ENCODE assay signal across 29 cellular contexts in the genomic region with DNA sequence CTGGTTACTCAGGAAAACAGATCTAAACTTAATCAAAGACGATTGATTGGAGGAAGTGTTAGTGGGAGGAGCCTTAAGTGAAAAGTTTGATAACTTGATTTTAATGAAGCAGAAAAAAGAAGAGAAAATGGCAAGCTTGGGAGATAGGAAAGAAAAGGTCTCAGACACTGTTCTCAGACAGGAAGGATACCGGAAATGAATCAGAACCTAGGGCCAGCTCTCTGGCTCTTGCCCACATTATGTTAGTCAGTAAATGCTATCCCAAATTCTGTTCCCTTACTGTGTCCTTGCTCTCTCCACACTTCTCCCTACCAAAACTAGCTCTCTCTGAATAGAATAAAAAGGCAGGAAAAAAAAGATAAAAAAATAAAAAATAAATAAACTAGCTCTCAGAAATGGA. TPM values are rescaled to one million over a fixed set of nuclear protein-coding genes. Genes with fewer than 3 reads are reported as not detected.
DNase-seq lines count a peak whose midpoint lies in the region; ATAC-seq, FAIRE-seq and TF ChIP-seq lines count a peak whose summit lies in the region.
"Had no signal": no experiment of that assay in that cellular context is flagged by ENCODE, and none has a peak within 500 bp of the region (broad histone marks: within the 10 kb centered on the region; RNA-seq: fewer than 3 reads in every experiment).

No MANE protein-coding gene starts in this region.

- no peak for TF ChIP-seq CTCF in heart left ventricle (IDR thresholded peaks at IDR 0.05)
- TF ChIP-seq CTCF in endothelial cell of umbilical vein (IDR thresholded peaks at IDR 0.05; ENCODE audit: extremely low read depth in 1 of 2, insufficient read depth in 1 of 2, low read depth in 1 of 2, low read length in 2 of 2), result no peak
- TF ChIP-seq CTCF in kidney (IDR thresholded peaks at IDR 0.05; ENCODE audit: borderline replicate concordance, extremely low read depth, insufficient read depth), result no peak
- no peak for TF ChIP-seq CTCF in GM10248 (IDR thresholded peaks at IDR 0.05; ENCODE audit: control extremely low read depth, extremely low read depth, low read depth, missing control alignments)

- peak overlapping the region; percentile 10 for H2AFZ ChIP-seq in endothelial cell of umbilical vein (ENCODE audit: low read depth, low read length)
- H2AFZ ChIP-seq: hepatocyte had no signal

- peak overlapping the region; percentile 18 for H3K27ac Mint-ChIP-seq in stimulated activated effector memory CD8-positive, alpha-beta T cell treated with anti-CD3 and anti-CD28 coated beads, Interleukin-12 subunit alpha, Interleukin-12 subunit beta, amount 100 ng/mL, for 72 hours
- H3K27ac Mint-ChIP-seq: activated CD4-positive, alpha-beta memory T cell treated with anti-CD3 and anti-CD28 coated beads, Interleukin-2, amount 10 ng/mL, durations not matched to agents 7 days and 5 days; activated naive CD4-positive, alpha-beta T cell treated with anti-CD3 and anti-CD28 coated beads, Interleukin-2, amount 50 U/mL, for 24 hours; activated T-cell treated with anti-CD3 and anti-CD28 coated beads, Interleukin-2, amount 50 U/mL, for 24 hours; T-helper 1 cell treated with Interleukin-12 subunit alpha and Interleukin-12 subunit beta and Interleukin-4 antibody, amounts not matched to agents 30 μg/mL and 1 μg/mL, for 36 hours; WTC11 had no signal

- H3K27ac ChIP-seq in heart left ventricle (no peak overlapping the region), endothelial cell of umbilical vein (ENCODE audit: insufficient read depth, low read depth, low read length) (peak overlapping the region; percentile 67), kidney (ENCODE audit: low read depth in 2 of 2, low read length in 2 of 2) (no peak overlapping the region)
- H3K27ac ChIP-seq: ascending aorta, hepatocyte, prostate gland, uterus had no signal

- peak in 3 of 4 donors; percentile 49 to 69 (median 52) for ATAC-seq in heart left ventricle
- ATAC-seq in Right ventricle myocardium inferior, result no peak
- no peak for ATAC-seq in stimulated activated effector memory CD8-positive, alpha-beta T cell treated with anti-CD3 and anti-CD28 coated beads, Interleukin-12 subunit alpha, Interleukin-12 subunit beta, amount 100 ng/mL, for 72 hours
- ATAC-seq: WTC11 had no signal

- TF ChIP-seq POLR2A in heart left ventricle (IDR thresholded peaks at IDR 0.05), result no peak
- no peak for TF ChIP-seq POLR2A in endothelial cell of umbilical vein (IDR thresholded peaks at IDR 0.05; ENCODE audit: low read depth, low read length)

- WGBS in heart left ventricle, 4 donors, result 51 to 67% (median 62%) methylated on average over 2 of the region's 2 CpGs

- no TSS peak for BruUV-seq in endothelial cell of umbilical vein (replicated peaks; lab: Mats Ljungman, UMichigan)

- POLR2A ChIA-PET in endothelial cell of umbilical vein (lab: Charles Lee) (interaction anchor here (0.6 kb wide), 1 partner anchor 61 kb away, joined by 4 read pairs; no protein-coding TSS in a partner anchor), GM10248 (lab: Yijun Ruan, JAX) (no interaction called here)

- H3K36me3 ChIP-seq in heart left ventricle (no peaks in the 10 kb centered on the region), endothelial cell of umbilical vein (ENCODE audit: control insufficient read depth in 2 of 2, extremely low read depth in 1 of 2, insufficient read depth in 2 of 2, low read length in 2 of 2) (no peaks in the 10 kb centered on the region), kidney (ENCODE audit: control insufficient read depth in 1 of 2, insufficient read depth in 2 of 2, low read length in 2 of 2) (no peaks in the 10 kb centered on the region)
- H3K36me3 ChIP-seq: ascending aorta, prostate gland, uterus had no signal

- intact Hi-C loops in heart left ventricle (cut with DNase I), result no loop called here
- intact Hi-C loops in Right ventricle myocardium inferior (cut with DNase I), result no loop called here
- intact Hi-C loops in endothelial cell of umbilical vein (cut with micrococcal nuclease), result loop anchor here (1.0 to 5.0 kb wide), 3 partner anchors 49 to 417 kb away; a partner anchor contains a TSS
- intact Hi-C loops in kidney (cut with DNase I), result no loop called here

- H3K4me1 ChIP-seq in heart left ventricle, result peaks cover 0 to 5% (median 0%) of the 10 kb centered on the region in 12 donors
- peaks cover 23% of the 10 kb centered on the region for H3K4me1 ChIP-seq in endothelial cell of umbilical vein (ENCODE audit: control insufficient read depth, extremely low read depth, insufficient read depth, low read length)
- H3K4me1 ChIP-seq in kidney (ENCODE audit: control insufficient read depth in 1 of 2, insufficient read depth in 1 of 2, low read depth in 1 of 2, low read length in 2 of 2), result no peaks in the 10 kb centered on the region
- H3K4me1 ChIP-seq: ascending aorta, prostate gland, uterus had no signal

- no peak overlapping the region for H3K4me3 Mint-ChIP-seq in stimulated activated effector memory CD8-positive, alpha-beta T cell treated with anti-CD3 and anti-CD28 coated beads, Interleukin-12 subunit alpha, Interleukin-12 subunit beta, amount 100 ng/mL, for 72 hours
- H3K4me3 Mint-ChIP-seq: activated CD4-positive, alpha-beta memory T cell treated with anti-CD3 and anti-CD28 coated beads, Interleukin-2, amount 10 ng/mL, durations not matched to agents 7 days and 5 days; activated naive CD4-positive, alpha-beta T cell treated with anti-CD3 and anti-CD28 coated beads, Interleukin-2, amount 50 U/mL, for 24 hours; activated T-cell treated with anti-CD3 and anti-CD28 coated beads, Interleukin-2, amount 50 U/mL, for 24 hours; CD4-positive, CD25-positive, alpha-beta regulatory T cell; nephron; T-helper 1 cell treated with Interleukin-12 subunit alpha and Interleukin-12 subunit beta and Interleukin-4 antibody, amounts not matched to agents 30 μg/mL and 1 μg/mL, for 36 hours; WTC11 had no signal

- H3K27me3 ChIP-seq in heart left ventricle, result peaks cover 0 to 4% (median 0%) of the 10 kb centered on the region in 9 donors
- H3K27me3 ChIP-seq in endothelial cell of umbilical vein (ENCODE audit: control insufficient read depth in 2 of 2, insufficient read depth in 2 of 2, low read length in 2 of 2), result no peaks in the 10 kb centered on the region
- H3K27me3 ChIP-seq: ascending aorta, hepatocyte, uterus had no signal

- CTCF ChIA-PET in endothelial cell of umbilical vein (lab: Charles Lee), result interaction anchor here (0.9 to 3.0 kb wide), 8 partner anchors 20 to 192 kb away, joined by 3 to 9 read pairs (median 4); no protein-coding TSS in a partner anchor
- CTCF ChIA-PET in GM10248 (lab: Yijun Ruan, JAX), result interaction anchor here (0.9 to 2.7 kb wide), 3 partner anchors 12 to 63 kb away, joined by 3 to 8 read pairs (median 3); no protein-coding TSS in a partner anchor

- peak overlapping the region; percentile 18 for H3K4me2 ChIP-seq in endothelial cell of umbilical vein (ENCODE audit: insufficient read depth, low read length)
- H3K4me2 ChIP-seq: hepatocyte, smooth muscle cell had no signal

- no peaks in the 10 kb centered on the region for H4K20me1 ChIP-seq in endothelial cell of umbilical vein (replicated peaks; ENCODE audit: control insufficient read depth, extremely low read depth, insufficient read depth, low read length)

- dilution Hi-C loops in endothelial cell of umbilical vein (cut with MboI; ENCODE audit: extremely low pct_ligation_motif_present, low sequenced_read_pairs), result no loop called here

- H3K4me3 ChIP-seq in heart left ventricle, result no peak overlapping the region
- H3K4me3 ChIP-seq in endothelial cell of umbilical vein (replicated peaks in 1 of 3; ENCODE audit: insufficient read depth in 1 of 3, low read depth in 1 of 3, low read length in 3 of 3), result no peak overlapping the region
- H3K4me3 ChIP-seq in kidney (ENCODE audit: low read length in 2 of 2), result no peak overlapping the region
- H3K4me3 ChIP-seq: ascending aorta, hepatocyte, prostate gland, smooth muscle cell, uterus had no signal

- peak overlapping the region; percentile 61 for H3K9ac ChIP-seq in endothelial cell of umbilical vein (replicated peaks; ENCODE audit: extremely low read depth, insufficient read depth, low read length)
- no peak overlapping the region for H3K9ac ChIP-seq in kidney (ENCODE audit: low read length in 2 of 2)

- H3K4me1 Mint-ChIP-seq in stimulated activated effector memory CD8-positive, alpha-beta T cell treated with anti-CD3 and anti-CD28 coated beads, Interleukin-12 subunit alpha, Interleukin-12 subunit beta, amount 100 ng/mL, for 72 hours, result peaks cover 36% of the 10 kb centered on the region

- no peaks in the 10 kb centered on the region for H3K36me3 Mint-ChIP-seq in stimulated activated effector memory CD8-positive, alpha-beta T cell treated with anti-CD3 and anti-CD28 coated beads, Interleukin-12 subunit alpha, Interleukin-12 subunit beta, amount 100 ng/mL, for 72 hours
- H3K36me3 Mint-ChIP-seq: activated naive CD4-positive, alpha-beta T cell treated with anti-CD3 and anti-CD28 coated beads, Interleukin-2, amount 50 U/mL, for 24 hours; CD4-positive, CD25-positive, alpha-beta regulatory T cell; WTC11 had no signal

- H3K9me3 Mint-ChIP-seq in stimulated activated effector memory CD8-positive, alpha-beta T cell treated with anti-CD3 and anti-CD28 coated beads, Interleukin-12 subunit alpha, Interleukin-12 subunit beta, amount 100 ng/mL, for 72 hours, result no peaks in the 10 kb centered on the region
- H3K9me3 Mint-ChIP-seq: activated CD4-positive, alpha-beta memory T cell treated with anti-CD3 and anti-CD28 coated beads, Interleukin-2, amount 10 ng/mL, durations not matched to agents 7 days and 5 days; activated naive CD4-positive, alpha-beta T cell treated with anti-CD3 and anti-CD28 coated beads, Interleukin-2, amount 50 U/mL, for 24 hours; activated T-cell treated with anti-CD3 and anti-CD28 coated beads, Interleukin-2, amount 50 U/mL, for 24 hours; nephron; T-helper 1 cell treated with Interleukin-12 subunit alpha and Interleukin-12 subunit beta and Interleukin-4 antibody, amounts not matched to agents 30 μg/mL and 1 μg/mL, for 36 hours; WTC11 had no signal

- no peaks in the 10 kb centered on the region for H3K9me1 ChIP-seq in endothelial cell of umbilical vein (replicated peaks; ENCODE audit: control insufficient read depth, extremely low read depth, insufficient read depth, low read length)

- DNase-seq in heart left ventricle (no peak), Right ventricle myocardium inferior (ENCODE audit: missing footprints) (no peak), NCI-H226 (peak; percentile 27), endothelial cell of umbilical vein (ENCODE audit: low read depth, low spot score) (peak; percentile 78), NCI-H1417 (lab: John Stamatoyannopoulos, UW) (no peak), kidney (no peak), GM10248 (ENCODE audit: extremely low spot score) (no peak)
- DNase-seq in stimulated activated effector memory CD8-positive, alpha-beta T cell treated with anti-CD3 and anti-CD28 coated beads, Interleukin-12 subunit alpha, Interleukin-12 subunit beta, amount 100 ng/mL, for 72 hours (ENCODE audit: low spot score in 2 of 2), result no peak
- DNase-seq: activated CD4-positive, alpha-beta memory T cell treated with anti-CD3 and anti-CD28 coated beads, Interleukin-2, amount 10 ng/mL, durations not matched to agents 7 days and 5 days; activated T-cell treated with anti-CD3 and anti-CD28 coated beads, Interleukin-2, amount 50 U/mL, for 24 hours; CD4-positive, CD25-positive, alpha-beta regulatory T cell; DMS153; mesenchymal stem cell; NCI-H1436; NCI-H69; SHP77; stimulated activated CD4-positive, alpha-beta T cell treated with anti-CD3 and anti-CD28 coated beads, Interleukin-4, amount 100 ng/mL, for 1 hour; substantia nigra; uterus had no signal

- H3K9me3 ChIP-seq in heart left ventricle (no peaks in the 10 kb centered on the region), endothelial cell of umbilical vein (replicated peaks; ENCODE audit: control insufficient read depth, insufficient read depth, low read length) (no peaks in the 10 kb centered on the region), kidney (ENCODE audit: control insufficient read depth in 1 of 2, low read length in 2 of 2) (no peaks in the 10 kb centered on the region)
- H3K9me3 ChIP-seq: ascending aorta, prostate gland, uterus had no signal

- FAIRE-seq in endothelial cell of umbilical vein (lab: Jason Lieb, UNC) (peak; percentile 91), kidney (lab: Jason Lieb, UNC) (no peak)
- FAIRE-seq: colon, endometrium had no signal

- H3K79me2 ChIP-seq in endothelial cell of umbilical vein (ENCODE audit: control insufficient read depth, insufficient read depth, low read length), result no peaks in the 10 kb centered on the region
- H3K79me2 ChIP-seq: hepatocyte had no signal

RNA-seq across cellular contexts. Expression of a gene that starts 48.6 kb away (rescaled TPM):
- 10 to 100 TPM; 37.6 to 94.7 (median 50.3) TPM for total RNA-seq in heart left ventricle
- 100 to 1,000 TPM in 1 of 2 donors, 10 to 100 TPM in 1; 14.4 to 117 TPM for polyA plus RNA-seq in heart left ventricle
- total RNA-seq in Right ventricle myocardium inferior, result 53.6 TPM
- 22.2 and 25.1 TPM in 2 replicates for total RNA-seq in endothelial cell of umbilical vein
- 11.1 and 12.8 TPM in 2 replicates for polyA plus RNA-seq in endothelial cell of umbilical vein
- polyA plus RNA-seq in endothelial cell of umbilical vein (2011; cell fraction: cytosol; rRNA removed), result 12.9 and 14.2 TPM in 2 replicates
- 21.0 and 23.6 TPM in 2 replicates for polyA plus RNA-seq in endothelial cell of umbilical vein (2011; cell fraction: nucleus; rRNA removed)
- 15.8 and 18.4 TPM in 2 replicates for polyA plus RNA-seq in endothelial cell of umbilical vein (2012)
- 23.5 and 26.4 TPM in 2 replicates for polyA minus RNA-seq in endothelial cell of umbilical vein
- 14.8 TPM for polyA minus RNA-seq in endothelial cell of umbilical vein (2011; cell fraction: cytosol; rRNA and poly(A)+ RNA removed)
- polyA minus RNA-seq in endothelial cell of umbilical vein (2011; cell fraction: nucleus; rRNA and poly(A)+ RNA removed), result 14.4 and 17.1 TPM in 2 replicates
- 36.0 TPM for total RNA-seq in kidney
- polyA plus RNA-seq in kidney (ENCODE audit: insufficient read depth, low read depth, low replicate concordance), result 16.9 TPM

Comparison
In these comparisons a context has a peak if more than half of its experiments do, and no peak if none do; other contexts are left out.
1. ATAC-seq: peak in heart left ventricle (3 of 4); none in Right ventricle myocardium inferior (single experiment) and stimulated activated effector memory CD8-positive, alpha-beta T cell treated with anti-CD3 and anti-CD28 coated beads, Interleukin-12 subunit alpha, Interleukin-12 subunit beta, amount 100 ng/mL, for 72 hours (single experiment).
2. DNase-seq: peak in NCI-H226 (single experiment) and endothelial cell of umbilical vein (single experiment); none in heart left ventricle (0 of 5), Right ventricle myocardium inferior (single experiment), stimulated activated effector memory CD8-positive, alpha-beta T cell treated with anti-CD3 and anti-CD28 coated beads, Interleukin-12 subunit alpha, Interleukin-12 subunit beta, amount 100 ng/mL, for 72 hours (0 of 2), NCI-H1417 (0 of 3), kidney (single experiment) and GM10248 (single experiment).